ENCODE assay signal across 28 cellular contexts in genomic region chr18:76727589-76727988, GRCh38.
"Had no signal": no experiment of that assay in that cellular context is flagged by ENCODE, and none has a peak within 500 bp of the region (broad histone marks: within the 10 kb centered on the region; RNA-seq: fewer than 3 reads in every experiment).

No MANE protein-coding gene starts in this region.

- H3K27ac ChIP-seq: neural progenitor cell, ovary, parathyroid adenoma, psoas muscle, skin epidermis, spleen, suprapubic skin, testis, tibial artery, transverse colon, upper lobe of right lung, uterus had no signal

- H3K79me2 ChIP-seq: parathyroid adenoma had no signal

- H2AFZ ChIP-seq: neural progenitor cell, parathyroid adenoma had no signal

- ATAC-seq: natural killer cell; psoas muscle; right cardiac atrium; sciatic nerve; stimulated activated memory B cell treated with anti-CD40 and anti-IgM and Interleukin-4, amounts not matched to agents 10 μg/mL and 1 μg/mL and 100 μg/mL, for 72 hours; stimulated activated naive CD8-positive, alpha-beta T cell treated with anti-CD3 and anti-CD28 coated beads, Interleukin-15, amount 100 ng/mL, for 72 hours; stimulated activated naive CD8-positive, alpha-beta T cell treated with anti-CD3 and anti-CD28 coated beads, Interleukin-15, Interleukin-2, amounts not matched to agents 100 U/mL and 50 U/mL, for 24 hours; upper lobe of right lung had no signal

- DNase-seq: natural killer cell; occipital lobe; ovary; posterior cingulate gyrus; psoas muscle; right cardiac atrium; spleen; stimulated activated CD4-positive, alpha-beta T cell treated with anti-CD3 and anti-CD28 coated beads, Interleukin-12 subunit alpha, Interleukin-12 subunit beta, amount 100 ng/mL, for 4 hours; stimulated activated CD4-positive, alpha-beta T cell treated with anti-CD3 and anti-CD28 coated beads, Interleukin-1b, Interleukin-23, amount 100 ng/mL, for 48 hours; stimulated activated CD4-positive, alpha-beta T cell treated with anti-CD3 and anti-CD28 coated beads, Interleukin-4, amount 100 ng/mL, for 1 hour; stimulated activated CD4-positive, alpha-beta T cell treated with anti-CD3 and anti-CD28 coated beads, Interleukin-4, amount 100 ng/mL, for 4 hours; stimulated activated CD8-positive, alpha-beta memory T cell treated with anti-CD3 and anti-CD28 coated beads, Interleukin-4, amount 100 ng/mL, for 48 hours; stimulated activated naive CD4-positive, alpha-beta T cell; stimulated activated naive CD8-positive, alpha-beta T cell treated with anti-CD3 and anti-CD28 coated beads, Interleukin-15, amount 100 ng/mL, for 72 hours; stimulated activated naive CD8-positive, alpha-beta T cell treated with anti-CD3 and anti-CD28 coated beads, Interleukin-15, Interleukin-2, amounts not matched to agents 100 U/mL and 50 U/mL, for 24 hours; substantia nigra; testis; tibial artery; transverse colon; upper lobe of right lung; uterus had no signal

- H3K9me3 ChIP-seq: ovary, suprapubic skin, testis, transverse colon, upper lobe of right lung had no signal

- H3K9ac ChIP-seq: neural progenitor cell, parathyroid adenoma had no signal

- H3K27me3 ChIP-seq: neural progenitor cell, ovary, suprapubic skin, testis, transverse colon, upper lobe of right lung, uterus had no signal

- H3K36me3 ChIP-seq: neural progenitor cell, ovary, spleen, suprapubic skin, tibial artery, transverse colon, upper lobe of right lung, uterus had no signal

- H3K4me1 ChIP-seq: parathyroid adenoma, psoas muscle, spleen, suprapubic skin, testis, tibial artery, transverse colon, upper lobe of right lung, uterus had no signal

- H3K4me3 ChIP-seq: neural progenitor cell, ovary, psoas muscle, skin epidermis, smooth muscle cell, spleen, suprapubic skin, testis, tibial artery, transverse colon, upper lobe of right lung, uterus had no signal

- H3K4me2 ChIP-seq: neural progenitor cell, smooth muscle cell had no signal
